8 cellular contexts compared by ENCODE assay signal in the genomic region with DNA sequence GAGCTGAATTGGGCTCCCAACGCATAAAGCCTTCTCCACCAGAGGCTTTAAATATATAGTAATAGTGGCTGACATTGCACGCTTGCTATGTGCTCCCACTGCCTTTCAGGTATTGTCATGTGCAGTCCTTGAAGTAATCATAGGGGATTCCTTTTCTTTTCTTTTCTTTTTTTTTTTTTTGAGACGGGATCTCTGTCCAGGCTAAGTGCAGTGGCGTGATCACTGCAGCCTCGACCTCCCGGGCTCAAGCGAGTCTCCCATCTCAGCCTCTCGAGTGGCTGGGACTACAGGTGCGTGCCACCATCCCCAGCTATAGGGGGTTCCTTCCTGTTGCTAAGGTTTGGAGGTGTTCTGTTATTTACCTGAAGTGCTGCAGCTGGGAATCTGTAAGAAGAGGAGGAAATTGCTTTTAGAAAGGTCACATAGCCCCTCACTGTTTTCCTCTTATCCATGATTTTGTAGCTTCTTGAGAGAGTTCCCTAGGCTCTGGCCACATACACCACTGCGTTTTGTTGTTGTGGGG. TPM values are rescaled to one million over a fixed set of nuclear protein-coding genes. Genes with fewer than 3 reads are reported as not detected.
DNase-seq lines count a peak whose midpoint lies in the region; ATAC-seq, FAIRE-seq and TF ChIP-seq lines count a peak whose summit lies in the region.

No MANE protein-coding gene starts in this region.

- no peak for TF ChIP-seq CTCF in astrocyte (IDR thresholded peaks at IDR 0.05; ENCODE audit: insufficient read depth, low read depth, low read length)
- no peak for TF ChIP-seq CTCF in liver (IDR thresholded peaks at IDR 0.05; ENCODE audit: low read depth, low read length, missing input control)

- H2AFZ ChIP-seq in astrocyte (ENCODE audit: low read depth, low read length), result no peak overlapping the region

- no peak for DNase-seq in activated CD4-positive, alpha-beta T cell treated with anti-CD3 and anti-CD28 coated beads for 36 hours
- no peak for DNase-seq in activated CD4-positive, alpha-beta T cell treated with anti-CD3 and anti-CD28 coated beads, Interleukin-2, amount 50 U/mL, for 4 hours
- no peak for DNase-seq in astrocyte (ENCODE audit: low read depth)
- DNase-seq in cerebellar nuclear complex (lab: John Stamatoyannopoulos, UW), result no peak
- no peak for DNase-seq in kidney tubule cell (ENCODE audit: low spot score)
- DNase-seq in occipital lobe (lab: John Stamatoyannopoulos, UW), result no peak

- H3K4me3 Mint-ChIP-seq in activated CD4-positive, alpha-beta T cell treated with anti-CD3 and anti-CD28 coated beads for 36 hours, result peak overlapping the region; percentile 95
- H3K4me3 Mint-ChIP-seq in astrocyte (ENCODE audit: unreplicated experiment), result peak overlapping the region; percentile 99

- H3K27ac ChIP-seq in astrocyte (ENCODE audit: low read depth, low read length) (peak overlapping the region; percentile 93), liver (ENCODE audit: low read depth in 1 of 2, low read length in 2 of 2) (peak overlapping the region; percentile 61 to 98), thymus (ENCODE audit: low read depth) (peak overlapping the region; percentile 89)

- ATAC-seq in activated CD4-positive, alpha-beta T cell treated with anti-CD3 and anti-CD28 coated beads for 36 hours, result no peak

- H3K9me3 Mint-ChIP-seq in activated CD4-positive, alpha-beta T cell treated with anti-CD3 and anti-CD28 coated beads for 36 hours (ENCODE audit: low read depth), result no peaks in the 10 kb centered on the region
- H3K9me3 Mint-ChIP-seq in astrocyte (ENCODE audit: unreplicated experiment), result no peaks in the 10 kb centered on the region

- no peak for FAIRE-seq in astrocyte (lab: Jason Lieb, UNC)

- peak overlapping the region; percentile 96 for H3K9ac ChIP-seq in astrocyte (ENCODE audit: low read length)
- peak overlapping the region; percentile 97 to 99 for H3K9ac ChIP-seq in liver (ENCODE audit: low read depth in 1 of 2, low read length in 2 of 2)

- no peaks in the 10 kb centered on the region for H3K9me3 ChIP-seq in astrocyte (ENCODE audit: insufficient read depth, low read depth, low read length)
- H3K9me3 ChIP-seq in liver (ENCODE audit: control insufficient read depth in 4 of 4, low read length in 3 of 4), result no peaks in the 10 kb centered on the region
- no peaks in the 10 kb centered on the region for H3K9me3 ChIP-seq in thymus (ENCODE audit: control insufficient read depth)

- H3K79me2 ChIP-seq in astrocyte (ENCODE audit: insufficient read depth, low read length), result peaks cover 40% of the 10 kb centered on the region

- intact Hi-C loops in activated CD4-positive, alpha-beta T cell treated with anti-CD3 and anti-CD28 coated beads for 36 hours (cut with DNase I, micrococcal nuclease), result loop anchor here (5.0 kb wide), 3 partner anchors 167 to 1312 kb away; a partner anchor contains a TSS

- POLR2A ChIA-PET in activated CD4-positive, alpha-beta T cell treated with anti-CD3 and anti-CD28 coated beads for 36 hours (lab: Charles Lee), result interaction anchor here (0.7 to 1.8 kb wide), 8 partner anchors 8 to 485 kb away, joined by 3 to 35 read pairs (median 4); a partner anchor contains a TSS

- no peaks in the 10 kb centered on the region for H3K27me3 Mint-ChIP-seq in activated CD4-positive, alpha-beta T cell treated with anti-CD3 and anti-CD28 coated beads for 36 hours
- H3K27me3 Mint-ChIP-seq in astrocyte (ENCODE audit: low read depth, unreplicated experiment), result no peaks in the 10 kb centered on the region

- TF ChIP-seq RAD21 in liver (IDR thresholded peaks at IDR 0.05), result no peak

- H3K4me3 ChIP-seq in astrocyte (ENCODE audit: insufficient read depth, low read depth, low read length) (peak overlapping the region; percentile 98), liver (ENCODE audit: low read depth in 1 of 3, low read length in 3 of 3) (peak overlapping the region; percentile 80 to 100 (median 84)), thymus (ENCODE audit: low read length) (peak overlapping the region; percentile 61)

- H4K20me1 ChIP-seq in astrocyte (ENCODE audit: insufficient read depth, low read length), result peaks cover 54% of the 10 kb centered on the region

- H3K4me2 ChIP-seq in astrocyte (ENCODE audit: low read length), result peak overlapping the region; percentile 96

- peaks cover 37% of the 10 kb centered on the region for H3K4me1 Mint-ChIP-seq in activated CD4-positive, alpha-beta T cell treated with anti-CD3 and anti-CD28 coated beads for 36 hours
- H3K4me1 Mint-ChIP-seq in astrocyte (ENCODE audit: low read depth, unreplicated experiment), result peaks cover 31% of the 10 kb centered on the region

- H3K36me3 Mint-ChIP-seq in activated CD4-positive, alpha-beta T cell treated with anti-CD3 and anti-CD28 coated beads for 36 hours (ENCODE audit: low read depth), result peaks cover 53% of the 10 kb centered on the region
- peaks cover 41% of the 10 kb centered on the region for H3K36me3 Mint-ChIP-seq in astrocyte (ENCODE audit: low read depth, unreplicated experiment)

- CTCF ChIA-PET in activated CD4-positive, alpha-beta T cell treated with anti-CD3 and anti-CD28 coated beads for 36 hours (lab: Charles Lee), result interaction anchor here (1.3 to 2.4 kb wide), 8 partner anchors 8 to 421 kb away, joined by 4 to 14 read pairs (median 9); a partner anchor contains a TSS

- H3K4me1 ChIP-seq in astrocyte (ENCODE audit: insufficient read depth, low read length) (peaks cover 38% of the 10 kb centered on the region), liver (ENCODE audit: control insufficient read depth in 4 of 4, insufficient read depth in 4 of 4, low read length in 3 of 4) (peaks cover 8 to 19% (median 15%) of the 10 kb centered on the region in 4 donors), thymus (ENCODE audit: control insufficient read depth, insufficient read depth, low read length) (peaks cover 5% of the 10 kb centered on the region)

- H3K27ac Mint-ChIP-seq in activated CD4-positive, alpha-beta T cell treated with anti-CD3 and anti-CD28 coated beads for 36 hours, result peak overlapping the region; percentile 99
- peak overlapping the region; percentile 99 for H3K27ac Mint-ChIP-seq in astrocyte (ENCODE audit: unreplicated experiment)

- H3K36me3 ChIP-seq in astrocyte (ENCODE audit: insufficient read depth, low read length) (peaks cover 31% of the 10 kb centered on the region), liver (ENCODE audit: control insufficient read depth in 4 of 4, insufficient read depth in 3 of 4, low read depth in 1 of 4, low read length in 3 of 4) (peaks cover 6 to 26% (median 15%) of the 10 kb centered on the region in 4 donors), thymus (ENCODE audit: control insufficient read depth, insufficient read depth) (peaks cover 40% of the 10 kb centered on the region)

- no peaks in the 10 kb centered on the region for H3K27me3 ChIP-seq in astrocyte (ENCODE audit: insufficient read depth, low read length)
- H3K27me3 ChIP-seq in liver (ENCODE audit: control insufficient read depth in 4 of 4, insufficient read depth in 4 of 4, low read length in 3 of 4), result no peaks in the 10 kb centered on the region
- H3K27me3 ChIP-seq in thymus (ENCODE audit: control insufficient read depth, insufficient read depth), result no peaks in the 10 kb centered on the region

- WGBS in liver, result 13% methylated on average over 10 of the region's 10 CpGs
- 27% methylated on average over 10 of the region's 10 CpGs for WGBS in thymus

TF ChIP-seq in liver, 16 proteins besides CTCF, POLR2A, EP300 and RAD21 (continues in another document):
- TF ChIP-seq, protein P1, sequence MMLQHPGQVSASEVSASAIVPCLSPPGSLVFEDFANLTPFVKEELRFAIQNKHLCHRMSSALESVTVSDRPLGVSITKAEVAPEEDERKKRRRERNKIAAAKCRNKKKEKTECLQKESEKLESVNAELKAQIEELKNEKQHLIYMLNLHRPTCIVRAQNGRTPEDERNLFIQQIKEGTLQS (IDR thresholded peaks at IDR 0.05), result no peak

RNA-seq across cellular contexts. Expression of a gene that starts 0.8 kb away (rescaled TPM):
- total RNA-seq in activated CD4-positive, alpha-beta T cell treated with anti-CD3 and anti-CD28 coated beads for 36 hours, result 1,000 to 10,000 TPM; 1,703 to 2,161 TPM
- total RNA-seq in astrocyte (993 and 1,032 TPM in 2 replicates), liver (100 to 1,000 TPM; 188 to 422 TPM), occipital lobe (891 TPM)
- polyA plus RNA-seq in liver (100 to 1,000 TPM; 463 to 928 TPM), thymus (4,515 TPM)

RNA-seq across cellular contexts. Expression of a gene that starts 7.5 kb away (rescaled TPM):
- total RNA-seq in activated CD4-positive, alpha-beta T cell treated with anti-CD3 and anti-CD28 coated beads for 36 hours, result 10 to 100 TPM; 65.3 to 68.1 TPM
- total RNA-seq in astrocyte (60.5 and 72.8 TPM in 2 replicates), liver (10 to 100 TPM; 11.9 to 20.7 TPM), occipital lobe (2.5 TPM)
- polyA plus RNA-seq in liver (10 to 100 TPM; 23.4 to 34.6 TPM), thymus (47.6 TPM)

RNA-seq across cellular contexts. Expression of a gene that starts 18.7 kb away (rescaled TPM):
- 10 to 100 TPM; 12.3 to 12.5 TPM for total RNA-seq in activated CD4-positive, alpha-beta T cell treated with anti-CD3 and anti-CD28 coated beads for 36 hours
- 13.2 and 13.8 TPM in 2 replicates for total RNA-seq in astrocyte
- 1 to 10 TPM; 5.6 to 8.1 TPM for total RNA-seq in liver
- polyA plus RNA-seq in liver, result 1 to 10 TPM; 2.9 to 3.2 TPM
- 8.8 TPM for polyA plus RNA-seq in thymus
- 13.3 TPM for total RNA-seq in occipital lobe

RNA-seq across cellular contexts. Expression of a gene that starts 19.2 kb away (rescaled TPM):
- under 1 TPM; 0.21 to 0.90 TPM for total RNA-seq in activated CD4-positive, alpha-beta T cell treated with anti-CD3 and anti-CD28 coated beads for 36 hours
- total RNA-seq in astrocyte (5.1 and 5.8 TPM in 2 replicates), liver (under 1 TPM; 0.08 to 0.19 TPM), occipital lobe (1.2 TPM)
- polyA plus RNA-seq in liver (under 1 TPM in 1 of 2 donors, not detected in 1; 0.13 TPM), thymus (1.1 TPM)

RNA-seq across cellular contexts. Expression of a gene that starts 23.1 kb away (rescaled TPM):
- total RNA-seq in activated CD4-positive, alpha-beta T cell treated with anti-CD3 and anti-CD28 coated beads for 36 hours, result 10 to 100 TPM; 26.1 to 35.0 TPM
- total RNA-seq in astrocyte, result 348 and 413 TPM in 2 replicates
- total RNA-seq in liver, result 10 to 100 TPM; 16.3 to 18.7 TPM
- polyA plus RNA-seq in liver, result 10 to 100 TPM; 32.1 to 38.8 TPM
- polyA plus RNA-seq in thymus, result 51.7 TPM
- 58.3 TPM for total RNA-seq in occipital lobe
